In the genomic region with DNA sequence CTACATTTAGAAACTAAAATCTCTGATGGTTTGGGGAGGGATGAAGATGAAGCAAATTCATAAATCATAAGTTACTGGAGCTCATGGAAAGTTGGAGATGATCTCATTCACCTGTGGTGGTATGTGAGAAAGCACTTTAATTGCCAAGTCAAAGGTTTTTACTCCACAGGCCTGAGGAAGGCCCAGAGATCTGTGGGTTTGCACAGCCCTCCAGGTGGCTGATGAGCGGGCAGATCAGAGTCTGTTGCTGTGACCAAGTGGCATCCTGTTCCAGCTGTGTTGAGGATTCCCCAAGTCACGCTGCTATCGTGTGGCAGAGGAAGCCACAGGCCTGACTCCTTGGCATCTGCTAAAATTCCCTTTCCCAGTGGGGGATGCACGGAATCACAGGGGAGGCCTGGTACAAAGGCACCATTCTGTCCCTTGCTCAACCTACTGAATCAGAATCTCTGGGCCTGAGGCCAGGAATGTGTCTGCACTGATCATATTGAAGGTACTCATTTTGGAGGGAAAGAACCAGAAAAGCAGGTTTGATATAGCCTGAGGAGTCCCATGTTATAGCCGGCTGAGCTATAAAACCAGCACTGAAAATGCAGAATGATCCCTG, we compare ENCODE assay signal across 23 cellular contexts. TPM values are rescaled to one million over a fixed set of nuclear protein-coding genes. Genes with fewer than 3 reads are reported as not detected.
A peak's percentile ranks its signal among the peaks of the same experiment; 100 is the strongest.
DNase-seq lines count a peak whose midpoint lies in the region; ATAC-seq and TF ChIP-seq lines count a peak whose summit lies in the region.
"Had no signal": no experiment of that assay in that cellular context is flagged by ENCODE, and none has a peak within 500 bp of the region (broad histone marks: within the 10 kb centered on the region; RNA-seq: fewer than 3 reads in every experiment).

No MANE protein-coding gene starts in this region.

- TF ChIP-seq CTCF in vagina (IDR thresholded peaks at IDR 0.05) (no peak), WTC11 (IDR thresholded peaks at IDR 0.05) (no peak)

- peaks cover 8% of the 10 kb centered on the region for H3K27me3 Mint-ChIP-seq in WTC11 (ENCODE audit: low read depth)

- no peaks in the 10 kb centered on the region; the same call in 1 of the 2 replicates for H3K4me1 Mint-ChIP-seq in WTC11

- H3K4me1 ChIP-seq in vagina = no peaks in the 10 kb centered on the region

- peak; percentile 42 for DNase-seq in NCI-H748 (lab: John Stamatoyannopoulos, UW; ENCODE audit: unreplicated experiment)
- DNase-seq in NCI-H748 treated with DMSO at 0.1 percent for 48 hours (lab: John Stamatoyannopoulos, UW) = no peak
- peak; percentile 84 for DNase-seq in RPMI7951 (ENCODE audit: low read depth)
- peak; percentile 20 for DNase-seq in iPS-NIHi11 (ENCODE audit: low spot score)
- DNase-seq in vagina (ENCODE audit: extremely low spot score in 2 of 2) = no peak
- DNase-seq in WTC11 (ENCODE audit: low spot score) = no peak
- DNase-seq in UCSD-AML1 (lab: John Stamatoyannopoulos, UW; ENCODE audit: unreplicated experiment) = no peak
- DNase-seq: ACHN; activated CD4-positive, alpha-beta T cell treated with anti-CD3 and anti-CD28 coated beads, Interleukin-2, amount 50 U/mL, for 4 hours; activated gamma-delta T cell; adrenal gland; hippocampal formation; Karpas-422; kidney glomerular epithelial cell; NCI-H1436; posterior cingulate gyrus; stimulated activated CD4-positive, alpha-beta T cell treated with anti-CD3 and anti-CD28 coated beads, Interleukin-4, amount 100 ng/mL, for 24 hours had no signal

- H3K4me3 Mint-ChIP-seq in WTC11 = no peak overlapping the region
- H3K4me3 Mint-ChIP-seq: natural killer cell treated with Interleukin-12 subunit alpha and Interleukin-12 subunit beta and Interleukin-15 and Interleukin-18, amount 100 ng/mL, for 72 hours had no signal

- H3K9me3 Mint-ChIP-seq in WTC11 = peaks cover 54% of the 10 kb centered on the region
- H3K9me3 Mint-ChIP-seq: natural killer cell treated with Interleukin-12 subunit alpha and Interleukin-12 subunit beta and Interleukin-15 and Interleukin-18, amount 100 ng/mL, for 72 hours had no signal

- intact Hi-C loops in vagina (cut with DNase I) = no loop called here

- H3K27me3 ChIP-seq in vagina = no peaks in the 10 kb centered on the region
- H3K27me3 ChIP-seq: adrenal gland had no signal

- H3K36me3 ChIP-seq in vagina = no peaks in the 10 kb centered on the region
- H3K36me3 ChIP-seq: adrenal gland had no signal

- ATAC-seq in WTC11 (no peak), HG03196 (IDR thresholded peaks at IDR 0.05; ENCODE audit: unreplicated experiment) (no peak)
- ATAC-seq: natural killer cell treated with Interleukin-12 subunit alpha and Interleukin-12 subunit beta and Interleukin-15 and Interleukin-18, amount 100 ng/mL, for 72 hours had no signal

- no peaks in the 10 kb centered on the region for H3K9me3 ChIP-seq in vagina
- H3K9me3 ChIP-seq: adrenal gland had no signal

- CTCF ChIA-PET in WTC11 (lab: Charles Lee) = no interaction called here

- peaks cover 34% of the 10 kb centered on the region for H3K36me3 Mint-ChIP-seq in WTC11

- H3K27ac Mint-ChIP-seq in WTC11 = no peak overlapping the region
- H3K27ac Mint-ChIP-seq: natural killer cell treated with Interleukin-12 subunit alpha and Interleukin-12 subunit beta and Interleukin-15 and Interleukin-18, amount 100 ng/mL, for 72 hours had no signal

- no peak overlapping the region for H3K4me3 ChIP-seq in vagina
- H3K4me3 ChIP-seq: adrenal gland, skin epidermis had no signal

- TF ChIP-seq POLR2A in vagina (IDR thresholded peaks at IDR 0.05) = no peak

- POLR2A ChIA-PET in WTC11 (lab: Charles Lee) = no interaction called here

- no peak overlapping the region for H3K27ac ChIP-seq in vagina
- H3K27ac ChIP-seq: adrenal gland, C4-2B, skin epidermis, VCaP had no signal

TF ChIP-seq in WTC11, 78 proteins besides CTCF, POLR2A, EP300 and RAD21:
- TF ChIP-seq, protein P1, sequence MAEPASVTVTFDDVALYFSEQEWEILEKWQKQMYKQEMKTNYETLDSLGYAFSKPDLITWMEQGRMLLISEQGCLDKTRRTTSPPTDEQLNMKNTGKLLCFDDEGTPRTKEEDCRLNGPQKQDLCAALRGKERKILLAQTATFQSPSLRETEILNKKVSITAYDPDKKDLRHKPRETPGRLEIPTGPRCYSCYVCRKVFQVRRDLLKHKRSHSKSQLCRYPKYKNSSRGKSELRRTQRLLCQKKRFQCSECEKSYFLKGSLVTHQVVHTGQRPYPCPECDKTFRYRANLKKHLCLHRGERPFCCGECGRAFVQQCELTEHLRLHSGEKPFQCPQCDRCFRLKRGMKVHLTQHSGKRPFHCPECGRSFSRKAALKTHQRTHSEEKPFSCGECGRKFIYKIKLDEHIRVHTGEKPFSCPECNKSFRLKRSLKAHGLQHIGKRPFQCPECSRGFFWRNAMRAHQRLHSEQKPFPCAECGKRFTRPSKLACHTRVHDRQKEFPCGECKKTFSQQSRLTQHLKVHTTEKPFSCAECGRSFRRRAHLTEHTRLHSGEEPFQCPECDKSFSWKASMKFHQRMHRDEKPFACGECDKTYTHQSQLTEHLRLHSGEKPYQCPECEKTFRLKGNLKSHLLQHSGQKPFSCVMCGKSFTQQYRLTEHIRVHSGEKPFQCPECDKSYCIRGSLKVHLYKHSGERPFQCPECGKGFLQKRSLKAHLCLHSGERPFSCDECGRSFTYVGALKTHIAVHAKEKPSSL (CRISPR knock-in tag; conservative IDR thresholded peaks at IDR 0.05) = no peak
- TF ChIP-seq HMGXB4 (CRISPR knock-in tag; IDR thresholded peaks at IDR 0.05) = no peak
- TF ChIP-seq NR3C1 (CRISPR knock-in tag; conservative IDR thresholded peaks at IDR 0.05; ENCODE audit: low read depth) = no peak
- no peak for TF ChIP-seq OVOL2 (CRISPR knock-in tag; IDR thresholded peaks at IDR 0.05; ENCODE audit: borderline replicate concordance)
TF ChIP-seq in WTC11: peak in this region for 0.

RNA-seq across cellular contexts. Expression of gene DDC, which starts 19.7 kb away (rescaled TPM):
- total RNA-seq in RPMI7951 (2014; rRNA removed; shearing (Covaris generic)) = 0.39 TPM in 1 of 2 replicates, not detected in the other
- 1.7 TPM for total RNA-seq in vagina
- not detected in 3 replicates for total RNA-seq in WTC11 (2021)
- total RNA-seq: fibroblast of villous mesenchyme; natural killer cell treated with Interleukin-12 subunit alpha and Interleukin-12 subunit beta and Interleukin-15 and Interleukin-18, amount 100 ng/mL, for 72 hours had no signal

Comparison
In these comparisons a context has a peak if more than half of its experiments do, and no peak if none do; other contexts are left out.
1. DNase-seq: peak in NCI-H748 (single experiment), RPMI7951 (single experiment) and iPS-NIHi11 (single experiment); none in NCI-H748 treated with DMSO at 0.1 percent for 48 hours (single experiment), vagina (0 of 2), WTC11 (single experiment) and UCSD-AML1 (single experiment).